ENCODE assay signal across 11 cellular contexts in genomic region chr3:65854606-65855304, GRCh38.
DNase-seq lines count a peak whose midpoint lies in the region; ATAC-seq lines count a peak whose summit lies in the region.
"Had no signal": no experiment of that assay in that cellular context is flagged by ENCODE, and none has a peak within 500 bp of the region (broad histone marks: within the 10 kb centered on the region; RNA-seq: fewer than 3 reads in every experiment).

No MANE protein-coding gene starts in this region.

- H3K4me3 Mint-ChIP-seq in activated CD8-positive, alpha-beta T cell treated with anti-CD3 and anti-CD28 coated beads, Interleukin-2, amount 10 ng/mL, durations not matched to agents 7 days and 5 days: no peak overlapping the region
- H3K4me3 Mint-ChIP-seq: activated naive CD8-positive, alpha-beta T cell had no signal

- no peak for ATAC-seq in GM18517 (IDR thresholded peaks at IDR 0.05; ENCODE audit: unreplicated experiment)
- ATAC-seq in activated CD8-positive, alpha-beta T cell treated with anti-CD3 and anti-CD28 coated beads, Interleukin-2, amount 10 ng/mL, durations not matched to agents 7 days and 5 days: no peak

- H3K36me3 ChIP-seq in mesendoderm (ENCODE audit: control insufficient read depth, insufficient read depth, low read length): no peaks in the 10 kb centered on the region
- H3K36me3 ChIP-seq: uterus had no signal

- H3K4me1 ChIP-seq in mesendoderm (ENCODE audit: control insufficient read depth, low read depth, low read length): peaks cover 22% of the 10 kb centered on the region
- H3K4me1 ChIP-seq: uterus had no signal

- H3K27me3 ChIP-seq in mesendoderm (ENCODE audit: insufficient read depth, low read length, poor library complexity): no peaks in the 10 kb centered on the region
- H3K27me3 ChIP-seq: uterus had no signal

- H3K18ac ChIP-seq in mesendoderm (ENCODE audit: low read length): no peak overlapping the region

- H3K4me3 ChIP-seq in Jurkat, Clone E6-1 (ENCODE audit: low read length): no peak overlapping the region
- H3K4me3 ChIP-seq in mesendoderm (ENCODE audit: low read length): no peak overlapping the region
- H3K4me3 ChIP-seq: uterus had no signal

- peaks cover 6% of the 10 kb centered on the region for H3K79me1 ChIP-seq in mesendoderm (ENCODE audit: low read length)

- H3K27me3 Mint-ChIP-seq in activated CD8-positive, alpha-beta T cell treated with anti-CD3 and anti-CD28 coated beads, Interleukin-2, amount 10 ng/mL, durations not matched to agents 7 days and 5 days (ENCODE audit: low read depth): no peaks in the 10 kb centered on the region
- H3K27me3 Mint-ChIP-seq: activated naive CD8-positive, alpha-beta T cell had no signal

- H3K9ac ChIP-seq in mesendoderm (ENCODE audit: low read length): no peak overlapping the region

- no peak overlapping the region for H3K23ac ChIP-seq in mesendoderm (ENCODE audit: low read length)

- peak overlapping the region; percentile 75 for H3K56ac ChIP-seq in mesendoderm (ENCODE audit: low read length)

- no peaks in the 10 kb centered on the region for H3K4me1 Mint-ChIP-seq in activated CD8-positive, alpha-beta T cell treated with anti-CD3 and anti-CD28 coated beads, Interleukin-2, amount 10 ng/mL, durations not matched to agents 7 days and 5 days (ENCODE audit: low read depth)

- H3K36me3 Mint-ChIP-seq in activated CD8-positive, alpha-beta T cell treated with anti-CD3 and anti-CD28 coated beads, Interleukin-2, amount 10 ng/mL, durations not matched to agents 7 days and 5 days (ENCODE audit: low read depth): no peaks in the 10 kb centered on the region
- H3K36me3 Mint-ChIP-seq: activated naive CD8-positive, alpha-beta T cell had no signal

- no peaks in the 10 kb centered on the region for H3K9me3 Mint-ChIP-seq in activated CD8-positive, alpha-beta T cell treated with anti-CD3 and anti-CD28 coated beads, Interleukin-2, amount 10 ng/mL, durations not matched to agents 7 days and 5 days (ENCODE audit: insufficient read depth)

- CTCF ChIA-PET in activated CD8-positive, alpha-beta T cell treated with anti-CD3 and anti-CD28 coated beads, Interleukin-2, amount 10 ng/mL, durations not matched to agents 7 days and 5 days (lab: Charles Lee): no interaction called here

- no peak overlapping the region for H4K8ac ChIP-seq in mesendoderm (ENCODE audit: low read depth, low read length)

- peak overlapping the region; percentile 16 for H3K4me2 ChIP-seq in mesendoderm (ENCODE audit: low read length)

- H2AK5ac ChIP-seq in mesendoderm (ENCODE audit: low read length): no peak overlapping the region

- H2BK120ac ChIP-seq in mesendoderm (ENCODE audit: low read depth, low read length): no peak overlapping the region

- peak overlapping the region; percentile 72 for H3K27ac ChIP-seq in mesendoderm (ENCODE audit: low read depth, low read length)
- H3K27ac ChIP-seq: uterus had no signal

- no peak overlapping the region for H3K4ac ChIP-seq in mesendoderm (ENCODE audit: low read depth, low read length)

- no CpG with 5 or more reads among the region's 8 CpGs for WGBS in mesendoderm (ENCODE audit: extremely low coverage, insufficient coverage, low lambda C conversion rate)

- H3K27ac Mint-ChIP-seq in activated CD8-positive, alpha-beta T cell treated with anti-CD3 and anti-CD28 coated beads, Interleukin-2, amount 10 ng/mL, durations not matched to agents 7 days and 5 days: no peak overlapping the region
- H3K27ac Mint-ChIP-seq: activated naive CD8-positive, alpha-beta T cell had no signal

- POLR2A ChIA-PET in activated CD8-positive, alpha-beta T cell treated with anti-CD3 and anti-CD28 coated beads, Interleukin-2, amount 10 ng/mL, durations not matched to agents 7 days and 5 days (lab: Charles Lee): no interaction called here

- H3K79me2 ChIP-seq in mesendoderm (ENCODE audit: control insufficient read depth, insufficient read depth, low read length): peaks cover 3% of the 10 kb centered on the region

- H4K5ac ChIP-seq in mesendoderm (ENCODE audit: low read length): no peak overlapping the region

- peak; percentile 61 for DNase-seq in EH (ENCODE audit: low read depth)
- DNase-seq in Jurkat, Clone E6-1 (ENCODE audit: low read depth, low spot score): peak; percentile 76
- peak; percentile 60 for DNase-seq in SW480 (ENCODE audit: low spot score)
- DNase-seq in mesendoderm: peak; percentile 96
- DNase-seq in NCI-H2107 (lab: John Stamatoyannopoulos, UW): no peak
- DNase-seq in NCI-H187 treated with DMSO at 0.1 percent for 48 hours (lab: John Stamatoyannopoulos, UW): no peak
- no peak for DNase-seq in activated CD8-positive, alpha-beta T cell treated with anti-CD3 and anti-CD28 coated beads, Interleukin-2, amount 10 ng/mL, durations not matched to agents 7 days and 5 days
- DNase-seq: GOT3, uterus had no signal

- H2BK5ac ChIP-seq in mesendoderm (ENCODE audit: low read length): peak overlapping the region; percentile 64

- no peak overlapping the region for H2BK15ac ChIP-seq in mesendoderm (replicated peaks; ENCODE audit: low read depth)

Comparison
In these comparisons a context has a peak if more than half of its experiments do, and no peak if none do; other contexts are left out.
1. DNase-seq: peak in EH (single experiment), Jurkat, Clone E6-1 (single experiment), SW480 (single experiment) and mesendoderm (single experiment); none in NCI-H2107 (single experiment), NCI-H187 treated with DMSO at 0.1 percent for 48 hours (single experiment) and activated CD8-positive, alpha-beta T cell treated with anti-CD3 and anti-CD28 coated beads, Interleukin-2, amount 10 ng/mL, durations not matched to agents 7 days and 5 days (single experiment).